Comparison of ENCODE assay signal across 1 cellular context in genomic region chr1:12618661-12619395, GRCh38.
TF ChIP-seq lines count a peak whose summit lies in the region.

No MANE protein-coding gene starts in this region.

TF ChIP-seq in HepG2, 621 proteins besides CTCF, POLR2A, EP300 and RAD21 (continued from another document and continues in another):
- TF ChIP-seq USF2 (IDR thresholded peaks at IDR 0.05; ENCODE audit: low read depth, low read length): no peak
- TF ChIP-seq USF2 (CRISPR knock-in tag; IDR thresholded peaks at IDR 0.05; ENCODE audit: borderline replicate concordance): no peak; the same call in 1 of the 2 replicates
- TF ChIP-seq ZMYM2 (CRISPR knock-in tag; IDR thresholded peaks at IDR 0.05): no peak
- no peak; the same call in 1 of the 2 replicates for TF ChIP-seq NFATC3 (CRISPR knock-in tag; IDR thresholded peaks at IDR 0.05)
- peak; percentile 89 for TF ChIP-seq ARID5B (CRISPR knock-in tag; IDR thresholded peaks at IDR 0.05)
- no peak for TF ChIP-seq ADNP (CRISPR knock-in tag; IDR thresholded peaks at IDR 0.05)
- peak; percentile 16; the same call in 1 of the 2 replicates for TF ChIP-seq ISX (CRISPR knock-in tag; conservative IDR thresholded peaks at IDR 0.05)
- TF ChIP-seq TCF12 (IDR thresholded peaks at IDR 0.05): no peak
- TF ChIP-seq TCF12 (CRISPR knock-in tag; IDR thresholded peaks at IDR 0.05): 0 out of 2 replicates have a peak, but pooled peaks have one; percentile 81
- no peak for TF ChIP-seq NFE2 (CRISPR knock-in tag; IDR thresholded peaks at IDR 0.05)
- TF ChIP-seq ZNF335 (CRISPR knock-in tag; IDR thresholded peaks at IDR 0.05): peak; percentile 69; the same call in 1 of the 2 replicates
- no peak for TF ChIP-seq ZNF644 (CRISPR knock-in tag; IDR thresholded peaks at IDR 0.05; ENCODE audit: low read depth)
- no peak for TF ChIP-seq SNRNP70 (IDR thresholded peaks at IDR 0.05; ENCODE audit: low read depth, low read length)
- TF ChIP-seq RELA (CRISPR knock-in tag; IDR thresholded peaks at IDR 0.05): no peak
- TF ChIP-seq ZNF34 (CRISPR knock-in tag; IDR thresholded peaks at IDR 0.05; ENCODE audit: borderline replicate concordance): no peak
- TF ChIP-seq TEAD2 (CRISPR knock-in tag; IDR thresholded peaks at IDR 0.05): 0 out of 2 replicates have a peak, but pooled peaks have one; percentile 15
- TF ChIP-seq ZBTB44 (CRISPR knock-in tag; IDR thresholded peaks at IDR 0.05): 0 out of 2 replicates have a peak, but pooled peaks have one; percentile 66
- TF ChIP-seq ZNF773 (CRISPR knock-in tag; IDR thresholded peaks at IDR 0.05; ENCODE audit: borderline replicate concordance): peak; percentile 51; the same call in 1 of the 2 replicates
- peak; percentile 84; the same call in 1 of the 2 replicates for TF ChIP-seq NR2F2 (IDR thresholded peaks at IDR 0.05; ENCODE audit: borderline replicate concordance, low read depth)
- no peak for TF ChIP-seq CBX2 (IDR thresholded peaks at IDR 0.05; ENCODE audit: low read depth, low read length)
- peak; percentile 54; the same call in 1 of the 2 replicates for TF ChIP-seq CBX2 (CRISPR knock-in tag; IDR thresholded peaks at IDR 0.05; ENCODE audit: low read depth)
- TF ChIP-seq ZSCAN25 (CRISPR knock-in tag; IDR thresholded peaks at IDR 0.05): peak; percentile 99
- no peak for TF ChIP-seq ZNF570 (CRISPR knock-in tag; IDR thresholded peaks at IDR 0.05; ENCODE audit: borderline replicate concordance)
- TF ChIP-seq ZNF747 (CRISPR knock-in tag; IDR thresholded peaks at IDR 0.05; ENCODE audit: borderline replicate concordance): peak; percentile 87
- TF ChIP-seq KAT2B (IDR thresholded peaks at IDR 0.05; ENCODE audit: borderline replicate concordance, low read depth, low read length): no peak
- peak; percentile 34; the same call in 1 of the 2 replicates for TF ChIP-seq ZNF256 (CRISPR knock-in tag; conservative IDR thresholded peaks at IDR 0.05)
- TF ChIP-seq MLX (CRISPR knock-in tag; IDR thresholded peaks at IDR 0.05): peak; percentile 68; the same call in 1 of the 2 replicates
- TF ChIP-seq ZNF510 (CRISPR knock-in tag; IDR thresholded peaks at IDR 0.05; ENCODE audit: low read depth): no peak
- peak; percentile 90 for TF ChIP-seq BHLHE40 (IDR thresholded peaks at IDR 0.05; ENCODE audit: low read length)
- peak; percentile 85; the same call in 1 of the 2 replicates for TF ChIP-seq ZGPAT (CRISPR knock-in tag; IDR thresholded peaks at IDR 0.05)
- TF ChIP-seq TFDP1 (CRISPR knock-in tag; IDR thresholded peaks at IDR 0.05; ENCODE audit: borderline replicate concordance): peak; percentile 79; the same call in 1 of the 2 replicates
- TF ChIP-seq KLF11 (CRISPR knock-in tag; IDR thresholded peaks at IDR 0.05): peak; percentile 70; the same call in 1 of the 2 replicates
- peak; percentile 66; the same call in 1 of the 2 replicates for TF ChIP-seq ZKSCAN5 (CRISPR knock-in tag; IDR thresholded peaks at IDR 0.05)
- TF ChIP-seq ZNF703 (CRISPR knock-in tag; IDR thresholded peaks at IDR 0.05; ENCODE audit: borderline replicate concordance): no peak; the same call in 1 of the 2 replicates
- TF ChIP-seq MIER2 (CRISPR knock-in tag; IDR thresholded peaks at IDR 0.05): peak; percentile 23; the same call in 1 of the 2 replicates
- 0 out of 2 replicates have a peak, but pooled peaks have one; percentile 16 for TF ChIP-seq ZFP37 (CRISPR knock-in tag; IDR thresholded peaks at IDR 0.05; ENCODE audit: borderline replicate concordance)
- TF ChIP-seq ZUFSP (CRISPR knock-in tag; IDR thresholded peaks at IDR 0.05; ENCODE audit: borderline replicate concordance): no peak
- peak; percentile 82; the same call in 1 of the 2 replicates for TF ChIP-seq AFF4 (CRISPR knock-in tag; IDR thresholded peaks at IDR 0.05)
- TF ChIP-seq IRF2 (CRISPR knock-in tag; IDR thresholded peaks at IDR 0.05): peak; percentile 74
- TF ChIP-seq ZNF276 (CRISPR knock-in tag; IDR thresholded peaks at IDR 0.05; ENCODE audit: low read depth): no peak
- no peak for TF ChIP-seq ZNF790 (CRISPR knock-in tag; IDR thresholded peaks at IDR 0.05; ENCODE audit: borderline replicate concordance)
- TF ChIP-seq ZNF12 (CRISPR knock-in tag; IDR thresholded peaks at IDR 0.05): no peak
- TF ChIP-seq PCBP1 (IDR thresholded peaks at IDR 0.05; ENCODE audit: borderline replicate concordance, low read depth, low read length): 0 out of 2 replicates have a peak, but pooled peaks have one; percentile 42
- TF ChIP-seq GATA4 (IDR thresholded peaks at IDR 0.05; ENCODE audit: borderline replicate concordance, low read depth): peak; percentile 84; the same call in 1 of the 2 replicates
- no peak for TF ChIP-seq PAWR (CRISPR knock-in tag; IDR thresholded peaks at IDR 0.05; ENCODE audit: borderline replicate concordance)
